Comparison of ENCODE assay signal across 9 cellular contexts in the genomic region with DNA sequence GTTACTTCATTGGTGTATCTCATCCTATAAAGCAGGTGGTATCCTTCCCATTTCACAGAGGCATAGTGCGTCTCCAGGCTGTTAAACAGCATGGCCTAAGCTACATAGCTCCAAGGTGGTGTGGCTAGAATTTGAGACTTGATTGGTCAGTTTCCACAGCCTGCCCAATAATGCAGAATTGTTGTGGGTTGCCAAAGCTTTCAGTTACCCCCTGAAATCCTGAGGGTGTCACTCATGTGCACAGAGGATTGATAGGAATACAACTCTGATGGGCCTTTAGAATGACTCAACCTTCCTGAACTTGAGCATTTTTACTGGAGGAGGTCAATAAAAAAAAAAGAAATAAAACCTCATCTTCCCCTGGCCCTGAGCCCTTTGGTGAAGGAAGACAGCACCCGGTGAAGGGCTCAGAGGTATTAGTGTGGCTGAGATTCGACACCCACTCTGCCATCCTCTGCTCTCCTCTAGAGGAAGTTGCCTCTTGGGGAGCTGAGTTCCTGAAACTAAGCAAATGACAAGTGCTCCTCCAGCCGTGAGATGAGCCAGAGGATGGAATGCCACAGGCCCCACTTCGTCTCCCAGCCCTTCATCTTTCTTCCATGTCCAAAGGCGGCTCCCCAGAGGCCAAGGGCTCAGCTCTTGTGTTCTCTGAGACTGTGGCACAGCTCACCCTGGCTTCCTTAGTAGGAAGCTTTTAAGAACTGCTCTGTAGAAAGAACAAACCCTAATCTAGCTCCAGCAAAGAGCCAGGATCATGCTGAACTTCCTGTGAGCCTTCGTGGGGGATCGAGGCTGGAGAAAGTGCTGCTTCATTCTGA. TPM values are rescaled to one million over a fixed set of nuclear protein-coding genes. Genes with fewer than 3 reads are reported as not detected.
DNase-seq lines count a peak whose midpoint lies in the region; ATAC-seq, FAIRE-seq and TF ChIP-seq lines count a peak whose summit lies in the region.
"Had no signal": no experiment of that assay in that cellular context is flagged by ENCODE, and none has a peak within 500 bp of the region (broad histone marks: within the 10 kb centered on the region; RNA-seq: fewer than 3 reads in every experiment).

No MANE protein-coding gene starts in this region.

- H3K27ac ChIP-seq in duodenal mucosa (ENCODE audit: low read depth, low read length) (peak overlapping the region; percentile 87), psoas muscle (peak overlapping the region; percentile 63)
- H3K27ac ChIP-seq: A549 had no signal

- H3K4me3 ChIP-seq in duodenal mucosa (ENCODE audit: low read depth in 1 of 2, low read length in 2 of 2) (peak overlapping the region; percentile 88 to 91), psoas muscle (peak overlapping the region; percentile 57)
- H3K4me3 ChIP-seq: A549 had no signal

- intact Hi-C loops in psoas muscle (cut with DNase I) = no loop called here

- 50 to 54% (median 51%) methylated on average over 8 of the region's 8 CpGs for WGBS in psoas muscle, 3 donors

- no peak for FAIRE-seq in RCC 7860 (lab: Jason Lieb, UNC)
- FAIRE-seq: A549 had no signal

- DNase-seq in SKM-1 treated with dmso at 0.1 percent for 144 hours (lab: John Stamatoyannopoulos, UW; ENCODE audit: unreplicated experiment) (peak; percentile 19), SKM-1 (lab: John Stamatoyannopoulos, UW; ENCODE audit: unreplicated experiment) (no peak), RCC 7860 (ENCODE audit: low spot score) (peak; percentile 41), psoas muscle (no peak), NCI-H1105 treated with DMSO at 0.1 percent for 48 hours (lab: John Stamatoyannopoulos, UW) (no peak), NCI-H1105 (lab: John Stamatoyannopoulos, UW) (no peak)

- peaks cover 31 to 38% of the 10 kb centered on the region in 2 donors for H3K4me1 ChIP-seq in duodenal mucosa (ENCODE audit: control insufficient read depth in 1 of 2, insufficient read depth in 2 of 2, low read length in 2 of 2)
- H3K4me1 ChIP-seq in psoas muscle = no peaks in the 10 kb centered on the region
- H3K4me1 ChIP-seq: A549 had no signal

- H3K9ac ChIP-seq in duodenal mucosa (ENCODE audit: low read depth in 1 of 2, low read length in 2 of 2) = peak overlapping the region; percentile 97 to 99

- peak; percentile 38 for ATAC-seq in HG02759 (IDR thresholded peaks at IDR 0.05; ENCODE audit: unreplicated experiment)
- ATAC-seq in psoas muscle = no peak

- H3K27me3 ChIP-seq in duodenal mucosa (ENCODE audit: control insufficient read depth in 1 of 2, insufficient read depth in 2 of 2, low read length in 2 of 2) = no peaks in the 10 kb centered on the region
- no peaks in the 10 kb centered on the region for H3K27me3 ChIP-seq in psoas muscle (ENCODE audit: insufficient read depth in 3 of 3, low read length in 2 of 3)

- peaks cover 0 to 7% of the 10 kb centered on the region in 2 donors for H3K36me3 ChIP-seq in duodenal mucosa (ENCODE audit: control insufficient read depth in 1 of 2, insufficient read depth in 2 of 2, low read length in 2 of 2)
- H3K36me3 ChIP-seq in psoas muscle (ENCODE audit: insufficient read depth in 1 of 2, low read depth in 1 of 2) = no peaks in the 10 kb centered on the region

- H3K9me3 ChIP-seq in duodenal mucosa (ENCODE audit: control insufficient read depth in 1 of 2, low read length in 2 of 2) (no peaks in the 10 kb centered on the region), psoas muscle (no peaks in the 10 kb centered on the region)
- H3K9me3 ChIP-seq: A549 had no signal

- no peak for TF ChIP-seq CTCF in psoas muscle (IDR thresholded peaks at IDR 0.05)

RNA-seq across cellular contexts. Expression of gene ACSL5, which starts 1.0 kb away (rescaled TPM):
- total RNA-seq in psoas muscle = 1 to 10 TPM; 2.2 to 4.5 (median 3.7) TPM
- 1 to 10 TPM; 2.2 to 3.4 (median 2.6) TPM for polyA plus RNA-seq in psoas muscle

Comparison
In these comparisons a context has a peak if more than half of its experiments do, and no peak if none do; other contexts are left out.
1. DNase-seq: peak in SKM-1 treated with dmso at 0.1 percent for 144 hours (single experiment) and RCC 7860 (single experiment); none in SKM-1 (single experiment), psoas muscle (0 of 2), NCI-H1105 treated with DMSO at 0.1 percent for 48 hours (single experiment) and NCI-H1105 (single experiment).